Comparison of ENCODE assay signal across 17 cellular contexts in the genomic region with DNA sequence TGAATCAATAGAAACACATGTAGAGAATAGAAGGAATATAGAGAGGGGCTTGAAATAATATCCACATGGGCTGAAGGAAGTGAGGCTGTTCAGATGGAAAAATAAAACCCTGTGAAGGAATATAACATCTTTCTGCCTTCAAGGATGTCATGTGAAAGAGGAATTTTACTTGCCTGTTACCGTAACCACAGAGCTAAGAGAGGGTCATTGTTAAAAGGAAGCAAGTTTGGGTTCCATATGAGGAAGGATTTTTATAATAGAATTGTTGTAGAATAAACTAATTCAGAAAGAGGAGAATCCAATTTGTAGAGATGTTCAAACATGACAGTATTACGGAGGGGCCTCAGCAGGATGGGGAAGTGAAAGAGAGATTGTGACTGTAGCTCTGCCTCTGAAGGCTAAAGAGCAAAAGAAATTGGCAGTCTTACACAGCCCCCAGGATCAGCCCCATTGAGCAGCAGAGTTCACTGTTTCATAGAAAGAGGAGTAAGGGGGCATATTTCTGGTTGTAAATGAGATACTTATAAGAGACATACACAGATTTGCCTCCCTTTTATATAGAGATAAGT. TPM values are rescaled to one million over a fixed set of nuclear protein-coding genes. Genes with fewer than 3 reads are reported as not detected.
DNase-seq lines count a peak whose midpoint lies in the region; ATAC-seq and TF ChIP-seq lines count a peak whose summit lies in the region.
"Had no signal": no experiment of that assay in that cellular context is flagged by ENCODE, and none has a peak within 500 bp of the region (broad histone marks: within the 10 kb centered on the region; RNA-seq: fewer than 3 reads in every experiment).

No MANE protein-coding gene starts in this region.

- no peaks in the 10 kb centered on the region for H3K36me3 ChIP-seq in HAP-1 (replicated peaks)

- H3K4me3 ChIP-seq in HAP-1: no peak overlapping the region
- H3K4me3 ChIP-seq: psoas muscle, testis had no signal

- H3K9me3 ChIP-seq in HAP-1: no peaks in the 10 kb centered on the region
- H3K9me3 ChIP-seq: psoas muscle, testis had no signal

- in situ Hi-C loops in SK-MEL-5 (cut with HindIII; ENCODE audit: low pct_unique_long_range_greater_than_20kb, low sequenced_read_pairs): no loop called here
- in situ Hi-C loops in HAP-1 (cut with MboI; ENCODE audit: low sequenced_read_pairs): no loop called here

- TF ChIP-seq CTCF in GM20000 (IDR thresholded peaks at IDR 0.05; ENCODE audit: extremely low read depth, missing control alignments): no peak

- peak; percentile 13 for DNase-seq in COLO829 (ENCODE audit: low spot score)
- peak; percentile 4 for DNase-seq in GM20000 (ENCODE audit: low spot score)
- peak; percentile 74 for DNase-seq in SK-MEL-5 (ENCODE audit: low read depth, low spot score)
- no peak for DNase-seq in Ammon's horn (ENCODE audit: low spot score)
- DNase-seq in HAP-1 (ENCODE audit: low spot score in 2 of 2): no peak
- no peak for DNase-seq in NCI-H446 (lab: John Stamatoyannopoulos, UW)
- DNase-seq in midbrain (lab: John Stamatoyannopoulos, UW): no peak
- DNase-seq: activated CD4-positive, alpha-beta T cell treated with anti-CD3 and anti-CD28 coated beads, Interleukin-2, amount 50 U/mL, for 1 hour; amygdala; head of caudate nucleus; left colon; NCI-H524 treated with DMSO at 0.1 percent for 48 hours; psoas muscle; T-helper 2 cell; testis had no signal

- H3K27me3 ChIP-seq in HAP-1 (ENCODE audit: low read depth): no peaks in the 10 kb centered on the region
- H3K27me3 ChIP-seq: testis had no signal

- ATAC-seq in HG03175 (IDR thresholded peaks at IDR 0.05; ENCODE audit: unreplicated experiment): peak; percentile 64
- ATAC-seq: left colon, psoas muscle had no signal

- no peaks in the 10 kb centered on the region for H3K4me1 ChIP-seq in HAP-1
- H3K4me1 ChIP-seq: psoas muscle, testis had no signal

RNA-seq across cellular contexts. Expression of a gene that starts 41.8 kb away (rescaled TPM):
- 2.6 and 3.9 TPM in 2 replicates for total RNA-seq in SK-MEL-5 (2014; rRNA removed; shearing (Covaris generic))
- 1.3 TPM in 2 replicates for polyA plus RNA-seq in SK-MEL-5 (2015; cell fraction: cytosol; rRNA removed)
- polyA plus RNA-seq in SK-MEL-5 (2015; cell fraction: nucleus; rRNA removed): 1.2 TPM in 1 of 2 replicates, not detected in the other
- polyA plus RNA-seq: IgD-negative memory B cell had no signal

Comparison
In these comparisons a context has a peak if more than half of its experiments do, and no peak if none do; other contexts are left out.
1. DNase-seq: peak in COLO829 (single experiment), GM20000 (single experiment) and SK-MEL-5 (single experiment); none in Ammon's horn (single experiment), HAP-1 (0 of 2), NCI-H446 (0 of 2) and midbrain (single experiment).